In genomic region chr11:100573911-100574513, GRCh38 we compare ENCODE assay signal across 13 cellular contexts.
"Had no signal": no experiment of that assay in that cellular context is flagged by ENCODE, and none has a peak within 500 bp of the region (broad histone marks: within the 10 kb centered on the region; RNA-seq: fewer than 3 reads in every experiment).

No MANE protein-coding gene starts in this region.

- H3K4me1 ChIP-seq: right atrium auricular region had no signal

- H3K36me3 ChIP-seq: cardiac muscle cell, right atrium auricular region, tibial nerve had no signal

- H3K9me3 ChIP-seq: right atrium auricular region, tibial nerve had no signal

- DNase-seq: activated CD4-positive, alpha-beta T cell treated with anti-CD3 and anti-CD28 coated beads, Interleukin-2, amount 50 U/mL, for 1 hour; activated CD4-positive, CD25-positive, alpha-beta regulatory T cell; activated gamma-delta T cell treated with Interleukin-2 at 50 U/mL for 16 hours; activated T-cell treated with anti-CD3 and anti-CD28 coated beads, Interleukin-2, amount 50 U/mL, for 72 hours; left ventricle myocardium superior; midbrain; naive B cell; posterior cingulate gyrus had no signal

- ATAC-seq: activated T-cell treated with anti-CD3 and anti-CD28 coated beads, Interleukin-2, amount 50 U/mL, for 72 hours; esophagus mucosa; left ventricle myocardium superior; stimulated activated memory B cell treated with anti-CD40 and anti-IgM and Interleukin-4, amounts not matched to agents 10 μg/mL and 1 μg/mL and 100 μg/mL, for 72 hours had no signal

- H3K27ac ChIP-seq: cardiac muscle cell, right atrium auricular region, tibial nerve had no signal

- H3K27me3 ChIP-seq: cardiac muscle cell, right atrium auricular region, tibial nerve had no signal

- H3K4me3 ChIP-seq: cardiac muscle cell, right atrium auricular region, tibial nerve had no signal
